In genomic region chr6:111692327-111693164, GRCh38 we compare ENCODE assay signal across 12 cellular contexts.
A peak's percentile ranks its signal among the peaks of the same experiment; 100 is the strongest.
DNase-seq lines count a peak whose midpoint lies in the region; ATAC-seq and TF ChIP-seq lines count a peak whose summit lies in the region.
"Had no signal": no experiment of that assay in that cellular context is flagged by ENCODE, and none has a peak within 500 bp of the region (broad histone marks: within the 10 kb centered on the region; RNA-seq: fewer than 3 reads in every experiment).

No MANE protein-coding gene starts in this region.

- H3K4me1 ChIP-seq in mucosa of descending colon (ENCODE audit: low read depth): peaks cover 40% of the 10 kb centered on the region

- H3K9me3 Mint-ChIP-seq in activated naive CD4-positive, alpha-beta T cell treated with anti-CD3 and anti-CD28 coated beads for 36 hours: no peaks in the 10 kb centered on the region
- no peaks in the 10 kb centered on the region for H3K9me3 Mint-ChIP-seq in brain

- peaks cover 25% of the 10 kb centered on the region for H3K4me1 Mint-ChIP-seq in activated naive CD4-positive, alpha-beta T cell treated with anti-CD3 and anti-CD28 coated beads for 36 hours (ENCODE audit: low read depth)
- H3K4me1 Mint-ChIP-seq in brain: peaks cover 80% of the 10 kb centered on the region

- no peaks in the 10 kb centered on the region for H3K27me3 Mint-ChIP-seq in activated naive CD4-positive, alpha-beta T cell treated with anti-CD3 and anti-CD28 coated beads for 36 hours (ENCODE audit: low read depth)
- H3K27me3 Mint-ChIP-seq in brain: peaks cover 4% of the 10 kb centered on the region

- peak overlapping the region; percentile 26 for H3K27ac Mint-ChIP-seq in activated naive CD4-positive, alpha-beta T cell treated with anti-CD3 and anti-CD28 coated beads for 36 hours
- peak overlapping the region; percentile 63 to 91 (median 89) for H3K27ac Mint-ChIP-seq in brain

- H3K36me3 ChIP-seq in mucosa of descending colon (ENCODE audit: low read depth): no peaks in the 10 kb centered on the region

- intact Hi-C loops in activated naive CD4-positive, alpha-beta T cell treated with anti-CD3 and anti-CD28 coated beads for 36 hours (cut with micrococcal nuclease): no loop called here
- intact Hi-C loops in mucosa of descending colon (cut with DNase I, micrococcal nuclease): no loop called here

- H3K4me3 ChIP-seq in mucosa of descending colon: no peak overlapping the region
- H3K4me3 ChIP-seq: MG63, SK-N-MC, smooth muscle cell had no signal

- peaks cover 46% of the 10 kb centered on the region for H3K36me3 Mint-ChIP-seq in activated naive CD4-positive, alpha-beta T cell treated with anti-CD3 and anti-CD28 coated beads for 36 hours (ENCODE audit: low read depth)
- H3K36me3 Mint-ChIP-seq in brain: peaks cover 83% of the 10 kb centered on the region

- DNase-seq in activated naive CD4-positive, alpha-beta T cell treated with anti-CD3 and anti-CD28 coated beads for 36 hours: no peak
- no peak for DNase-seq in activated naive CD4-positive, alpha-beta T cell treated with Interleukin-2 at 50 U/mL for 16 hours
- DNase-seq in mucosa of descending colon: peak; percentile 65 to 72 (median 71)
- peak; percentile 52 for DNase-seq in ureter (ENCODE audit: low spot score)
- DNase-seq in T-helper 1 cell: no peak
- no peak for DNase-seq in medulla oblongata (ENCODE audit: extremely low spot score)
- no peak for DNase-seq in MV-4-11 (lab: John Stamatoyannopoulos, UW)
- DNase-seq: activated effector memory CD4-positive, alpha-beta T cell treated with Interleukin-2 at 50 U/mL for 16 hours; MG63 had no signal

- peak; percentile 87 for ATAC-seq in mucosa of descending colon

- no peaks in the 10 kb centered on the region for H3K9me3 ChIP-seq in mucosa of descending colon
- H3K9me3 ChIP-seq: MG63 had no signal

- TF ChIP-seq CTCF in brain (conservative IDR thresholded peaks at IDR 0.05) (no peak), mucosa of descending colon (IDR thresholded peaks at IDR 0.05) (no peak)

- H3K4me3 Mint-ChIP-seq in activated naive CD4-positive, alpha-beta T cell treated with anti-CD3 and anti-CD28 coated beads for 36 hours: no peak overlapping the region
- peak overlapping the region in 3 of 5 experiments; percentile 27 to 57 (median 44) for H3K4me3 Mint-ChIP-seq in brain

- CTCF ChIA-PET in activated naive CD4-positive, alpha-beta T cell treated with anti-CD3 and anti-CD28 coated beads for 36 hours (lab: Charles Lee): no interaction called here

Comparison
In these comparisons a context has a peak if more than half of its experiments do, and no peak if none do; other contexts are left out.
1. DNase-seq: peak in mucosa of descending colon (3 of 3) and ureter (single experiment); none in activated naive CD4-positive, alpha-beta T cell treated with anti-CD3 and anti-CD28 coated beads for 36 hours (single experiment), activated naive CD4-positive, alpha-beta T cell treated with Interleukin-2 at 50 U/mL for 16 hours (single experiment), T-helper 1 cell (0 of 5), medulla oblongata (single experiment) and MV-4-11 (single experiment).